Comparison of ENCODE assay signal across 29 cellular contexts in the genomic region with DNA sequence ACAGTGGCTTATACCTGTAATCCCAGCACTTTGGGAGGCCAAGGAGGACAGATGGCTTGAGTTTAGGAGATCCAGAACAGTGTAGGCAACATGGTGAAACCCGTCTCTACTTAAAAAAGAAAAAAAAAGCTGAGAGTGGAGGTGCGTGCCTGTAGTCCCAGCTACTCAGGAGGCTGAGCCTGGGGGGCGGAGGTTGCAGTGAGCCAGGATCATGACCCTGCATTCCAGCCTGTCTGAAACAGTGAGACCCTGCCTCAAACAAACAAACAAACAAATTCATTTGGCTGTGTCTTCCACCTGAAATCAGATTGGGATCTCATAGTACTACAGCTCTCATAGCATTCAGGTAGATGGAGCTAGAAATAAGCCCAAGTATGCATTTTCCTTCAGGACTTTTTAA.
"Had no signal": no experiment of that assay in that cellular context is flagged by ENCODE, and none has a peak within 500 bp of the region (broad histone marks: within the 10 kb centered on the region; RNA-seq: fewer than 3 reads in every experiment).

No MANE protein-coding gene starts in this region.

- H3K9ac ChIP-seq: SK-N-SH had no signal

- DNase-seq: activated B cell treated with CpG ODN at 0.5 μM for 24 hours; activated CD4-positive, alpha-beta T cell treated with anti-CD3 and anti-CD28 coated beads for 1 hour; activated CD4-positive, alpha-beta T cell treated with anti-CD3 and anti-CD28 coated beads, Interleukin-2, amount 10 ng/mL, durations not matched to agents 24 days and 14 days; activated CD4-positive, alpha-beta T cell treated with anti-CD3 and anti-CD28 coated beads, Interleukin-2, amount 50 U/mL, for 48 hours; activated CD8-positive, alpha-beta memory T cell treated with anti-CD3 and anti-CD28 coated beads, Interleukin-2, amount 10 ng/mL, durations not matched to agents 7 days and 5 days; activated effector memory CD4-positive, alpha-beta T cell treated with Interleukin-2 at 50 U/mL for 16 hours; activated naive CD4-positive, alpha-beta T cell treated with Interleukin-2 at 50 U/mL for 16 hours; activated naive CD8-positive, alpha-beta T cell treated with anti-CD3 and anti-CD28 coated beads, Interleukin-2, amount 50 U/mL, for 24 hours; activated T-cell treated with anti-CD3 and anti-CD28 coated beads, Interleukin-2, amount 50 U/mL, for 24 hours; amniotic stem cell; body of pancreas; central memory CD4-positive, alpha-beta T cell; Kasumi-1; NCI-H1105 treated with DMSO at 0.1 percent for 48 hours; NCI-H1436 treated with DMSO at 0.1 percent for 48 hours; NCI-H187; NCI-H2081; NCI-H2227 treated with DMSO at 0.1 percent for 48 hours; NCI-H526; NCI-H774; NK-92 treated with Interleukin-12 subunit alpha and Interleukin-12 subunit beta, amount 100 ng/mL, for 24 hours; Peyer's patch; Right ventricle myocardium superior; SJCRH30; SK-N-SH had no signal

- H3K27ac ChIP-seq: ascending aorta, body of pancreas, Peyer's patch, RWPE1, SJCRH30 had no signal

- H3K4me1 ChIP-seq: ascending aorta, body of pancreas, Peyer's patch, SJCRH30 had no signal

- H3K4me2 ChIP-seq: SK-N-SH had no signal

- H3K27ac Mint-ChIP-seq: activated B cell treated with CpG ODN at 0.5 μM for 24 hours; activated CD4-positive, alpha-beta T cell treated with anti-CD3 and anti-CD28 coated beads, Interleukin-2, amount 10 ng/mL, durations not matched to agents 24 days and 14 days; activated CD8-positive, alpha-beta memory T cell treated with anti-CD3 and anti-CD28 coated beads, Interleukin-2, amount 10 ng/mL, durations not matched to agents 7 days and 5 days; activated naive CD4-positive, alpha-beta T cell treated with anti-CD3 and anti-CD28 coated beads, Interleukin-2, amount 50 U/mL, for 72 hours; activated naive CD8-positive, alpha-beta T cell treated with anti-CD3 and anti-CD28 coated beads, Interleukin-2, amount 50 U/mL, for 24 hours; activated T-cell treated with anti-CD3 and anti-CD28 coated beads, Interleukin-2, amount 50 U/mL, for 24 hours; activated T-helper 1 cell treated with anti-CD3 and anti-CD28 coated beads, Interleukin-12 subunit alpha, Interleukin-12 subunit beta, Interleukin-2, Interleukin-4 antibody, amounts not matched to agents 30 ng/mL and 10 ng/mL and 1 ng/mL, durations not matched to agents 14 hours and 24 hours and 36 hours had no signal

- H3K4me3 ChIP-seq: ascending aorta, body of pancreas, Peyer's patch, SJCRH30 had no signal

- H3K9me3 ChIP-seq: ascending aorta, body of pancreas, Peyer's patch, SJCRH30, SK-N-SH had no signal

- H3K27me3 ChIP-seq: ascending aorta, body of pancreas, Peyer's patch, SJCRH30 had no signal

- H3K27me3 Mint-ChIP-seq: activated B cell treated with CpG ODN at 0.5 μM for 24 hours; activated CD4-positive, alpha-beta T cell treated with anti-CD3 and anti-CD28 coated beads, Interleukin-2, amount 10 ng/mL, durations not matched to agents 24 days and 14 days; activated CD8-positive, alpha-beta memory T cell treated with anti-CD3 and anti-CD28 coated beads, Interleukin-2, amount 10 ng/mL, durations not matched to agents 7 days and 5 days; activated naive CD8-positive, alpha-beta T cell treated with anti-CD3 and anti-CD28 coated beads, Interleukin-2, amount 50 U/mL, for 24 hours; activated T-cell treated with anti-CD3 and anti-CD28 coated beads, Interleukin-2, amount 50 U/mL, for 24 hours had no signal

- H3K9me3 Mint-ChIP-seq: activated B cell treated with CpG ODN at 0.5 μM for 24 hours; activated naive CD8-positive, alpha-beta T cell treated with anti-CD3 and anti-CD28 coated beads, Interleukin-2, amount 50 U/mL, for 24 hours; activated T-cell treated with anti-CD3 and anti-CD28 coated beads, Interleukin-2, amount 50 U/mL, for 24 hours; activated T-helper 1 cell treated with anti-CD3 and anti-CD28 coated beads, Interleukin-12 subunit alpha, Interleukin-12 subunit beta, Interleukin-2, Interleukin-4 antibody, amounts not matched to agents 30 ng/mL and 10 ng/mL and 1 ng/mL, durations not matched to agents 14 hours and 24 hours and 36 hours had no signal

- H3K4me3 Mint-ChIP-seq: activated B cell treated with CpG ODN at 0.5 μM for 24 hours; activated CD4-positive, alpha-beta T cell treated with anti-CD3 and anti-CD28 coated beads, Interleukin-2, amount 10 ng/mL, durations not matched to agents 24 days and 14 days; activated CD8-positive, alpha-beta memory T cell treated with anti-CD3 and anti-CD28 coated beads, Interleukin-2, amount 10 ng/mL, durations not matched to agents 7 days and 5 days; activated naive CD8-positive, alpha-beta T cell treated with anti-CD3 and anti-CD28 coated beads, Interleukin-2, amount 50 U/mL, for 24 hours; activated T-cell treated with anti-CD3 and anti-CD28 coated beads, Interleukin-2, amount 50 U/mL, for 24 hours; activated T-helper 1 cell treated with anti-CD3 and anti-CD28 coated beads, Interleukin-12 subunit alpha, Interleukin-12 subunit beta, Interleukin-2, Interleukin-4 antibody, amounts not matched to agents 30 ng/mL and 10 ng/mL and 1 ng/mL, durations not matched to agents 14 hours and 24 hours and 36 hours had no signal

- H3K36me3 ChIP-seq: SJCRH30 had no signal
